Comparison of ENCODE assay signal across 16 cellular contexts in genomic region chr12:28237423-28237822, GRCh38. TPM values are rescaled to one million over a fixed set of nuclear protein-coding genes. Genes with fewer than 3 reads are reported as not detected.
A peak's percentile ranks its signal among the peaks of the same experiment; 100 is the strongest.
DNase-seq lines count a peak whose midpoint lies in the region; ATAC-seq and TF ChIP-seq lines count a peak whose summit lies in the region.
"Had no signal": no experiment of that assay in that cellular context is flagged by ENCODE, and none has a peak within 500 bp of the region (broad histone marks: within the 10 kb centered on the region; RNA-seq: fewer than 3 reads in every experiment).

No MANE protein-coding gene starts in this region.

- H3K4me1 ChIP-seq in osteoblast (ENCODE audit: insufficient read depth, low read length), result no peaks in the 10 kb centered on the region
- H3K4me1 ChIP-seq: upper lobe of right lung had no signal

- no peaks in the 10 kb centered on the region for H3K36me3 ChIP-seq in osteoblast (ENCODE audit: insufficient read depth, low read length)
- H3K36me3 ChIP-seq: heart right ventricle, upper lobe of right lung had no signal

- H3K9me3 Mint-ChIP-seq in activated T-helper 17 cell treated with anti-CD3 and anti-CD28 coated beads, Interleukin-2, amount 50 U/mL, for 72 hours, result no peaks in the 10 kb centered on the region

- H3K27me3 Mint-ChIP-seq in activated T-helper 17 cell treated with anti-CD3 and anti-CD28 coated beads, Interleukin-2, amount 50 U/mL, for 72 hours, result no peaks in the 10 kb centered on the region
- H3K27me3 Mint-ChIP-seq: memory B cell had no signal

- TF ChIP-seq CTCF in osteoblast (IDR thresholded peaks at IDR 0.05; ENCODE audit: extremely low read depth, low read depth, low read length), result peak; percentile 31

- H3K36me3 Mint-ChIP-seq in activated T-helper 17 cell treated with anti-CD3 and anti-CD28 coated beads, Interleukin-2, amount 50 U/mL, for 72 hours (ENCODE audit: low read depth), result no peaks in the 10 kb centered on the region

- H3K27me3 ChIP-seq in osteoblast (ENCODE audit: insufficient read depth, low read length), result no peaks in the 10 kb centered on the region
- H3K27me3 ChIP-seq: heart right ventricle, upper lobe of right lung had no signal

- no peaks in the 10 kb centered on the region for H4K20me1 ChIP-seq in osteoblast (ENCODE audit: insufficient read depth, low read length)

- no peak overlapping the region for H3K4me2 ChIP-seq in osteoblast (ENCODE audit: insufficient read depth, low read length)

- peaks cover 16% of the 10 kb centered on the region for H3K4me1 Mint-ChIP-seq in activated T-helper 17 cell treated with anti-CD3 and anti-CD28 coated beads, Interleukin-2, amount 50 U/mL, for 72 hours

- no peaks in the 10 kb centered on the region for H3K9me3 ChIP-seq in osteoblast (ENCODE audit: low read depth, low read length)
- H3K9me3 ChIP-seq: heart right ventricle, upper lobe of right lung had no signal

- DNase-seq in DMS 273 (lab: John Stamatoyannopoulos, UW; ENCODE audit: unreplicated experiment), result peak; percentile 1
- DNase-seq in DMS 273 treated with DMSO at 0.1 percent for 48 hours (lab: John Stamatoyannopoulos, UW), result no peak
- peak; percentile 15 for DNase-seq in RKO (ENCODE audit: low spot score)
- DNase-seq in erythroblast (lab: John Stamatoyannopoulos, UW), result peak; percentile 5 to 6
- DNase-seq in osteoblast (ENCODE audit: insufficient read length, low spot score, missing footprints), result no peak
- DNase-seq: 8988T; activated CD4-positive, CD25-positive, alpha-beta regulatory T cell; DMS79 treated with DMSO at 0.1 percent for 48 hours; heart right ventricle; NCI-H146; stimulated activated CD4-positive, alpha-beta T cell treated with anti-CD3 and anti-CD28 coated beads, Interleukin-15, amount 100 ng/mL, for 24 hours; upper lobe of right lung had no signal

- H2AFZ ChIP-seq in osteoblast (ENCODE audit: low read length), result no peak overlapping the region

- no peak overlapping the region for H3K27ac Mint-ChIP-seq in activated T-helper 17 cell treated with anti-CD3 and anti-CD28 coated beads, Interleukin-2, amount 50 U/mL, for 72 hours
- H3K27ac Mint-ChIP-seq: memory B cell had no signal

- no peak overlapping the region for H3K4me3 Mint-ChIP-seq in activated T-helper 17 cell treated with anti-CD3 and anti-CD28 coated beads, Interleukin-2, amount 50 U/mL, for 72 hours
- H3K4me3 Mint-ChIP-seq: memory B cell had no signal

- no peak overlapping the region for H3K27ac ChIP-seq in osteoblast (ENCODE audit: low read depth, low read length)
- H3K27ac ChIP-seq: heart right ventricle, upper lobe of right lung had no signal

- no peaks in the 10 kb centered on the region for H3K79me2 ChIP-seq in osteoblast (ENCODE audit: insufficient read depth, low read length)

- ATAC-seq in HG03520 (IDR thresholded peaks at IDR 0.05; ENCODE audit: unreplicated experiment), result no peak
- no peak for ATAC-seq in activated T-helper 17 cell treated with anti-CD3 and anti-CD28 coated beads, Interleukin-2, amount 50 U/mL, for 72 hours (replicated peaks)
- no peak for ATAC-seq in HG03159 (IDR thresholded peaks at IDR 0.05; ENCODE audit: unreplicated experiment)
- ATAC-seq: heart right ventricle, upper lobe of right lung had no signal

- H3K4me3 ChIP-seq in osteoblast (ENCODE audit: insufficient read depth, low read length), result no peak overlapping the region
- H3K4me3 ChIP-seq: heart right ventricle, upper lobe of right lung had no signal

- no peak for TF ChIP-seq POLR2A in erythroblast (IDR thresholded peaks at IDR 0.05; ENCODE audit: low read length)

RNA-seq across cellular contexts. Expression of gene CCDC91, which starts 47.2 kb away (rescaled TPM):
- total RNA-seq in osteoblast, result 36.2 and 37.1 TPM in 2 replicates
- 10 to 100 TPM; 21.4 to 27.4 TPM for total RNA-seq in activated T-helper 17 cell treated with anti-CD3 and anti-CD28 coated beads, Interleukin-2, amount 50 U/mL, for 72 hours

Comparison
In these comparisons a context has a peak if more than half of its experiments do, and no peak if none do; other contexts are left out.
1. DNase-seq: peak in DMS 273 (single experiment), RKO (single experiment) and erythroblast (2 of 2); none in DMS 273 treated with DMSO at 0.1 percent for 48 hours (single experiment) and osteoblast (single experiment).